ENCODE assay signal across 11 cellular contexts in genomic region chr6:47680056-47680455, GRCh38. TPM values are rescaled to one million over a fixed set of nuclear protein-coding genes. Genes with fewer than 3 reads are reported as not detected.
"Had no signal": no experiment of that assay in that cellular context is flagged by ENCODE, and none has a peak within 500 bp of the region (broad histone marks: within the 10 kb centered on the region; RNA-seq: fewer than 3 reads in every experiment).

No MANE protein-coding gene starts in this region.

- H3K9me3 ChIP-seq: tibial artery, vagina had no signal

- H3K4me3 ChIP-seq: dorsolateral prefrontal cortex, smooth muscle cell, tibial artery, vagina had no signal

- H3K4me1 ChIP-seq: tibial artery, vagina had no signal

- ATAC-seq: esophagus mucosa, natural killer cell, right cardiac atrium had no signal

- DNase-seq: activated effector memory CD4-positive, alpha-beta T cell treated with Interleukin-2 at 50 U/mL for 16 hours; dorsolateral prefrontal cortex; glutamatergic neuron; immature natural killer cell; natural killer cell; posterior cingulate gyrus; right cardiac atrium; tibial artery had no signal

- H3K36me3 ChIP-seq: tibial artery, vagina had no signal

RNA-seq across cellular contexts. Expression of gene ADGRF4, which starts 18.3 kb away (rescaled TPM):
- total RNA-seq: natural killer cell had no signal
